8 cellular contexts compared by ENCODE assay signal in genomic region chr20:25042531-25043498, GRCh38. TPM values are rescaled to one million over a fixed set of nuclear protein-coding genes. Genes with fewer than 3 reads are reported as not detected.
DNase-seq lines count a peak whose midpoint lies in the region; ATAC-seq and TF ChIP-seq lines count a peak whose summit lies in the region.

No MANE protein-coding gene starts in this region.

- no peak for TF ChIP-seq POLR2A in gastroesophageal sphincter (IDR thresholded peaks at IDR 0.05)

- DNase-seq in CD14-positive monocyte (ENCODE audit: low spot score) (peak; percentile 76), activated B cell treated with CpG ODN at 0.5 μM for 24 hours (peak; percentile 57), HCEC 1CT (no peak), NCI-H1436 (lab: John Stamatoyannopoulos, UW) (no peak)
- DNase-seq in stimulated activated effector memory CD8-positive, alpha-beta T cell treated with anti-CD3 and anti-CD28 coated beads, Interleukin-12 subunit alpha, Interleukin-12 subunit beta, amount 100 ng/mL, for 72 hours (ENCODE audit: low spot score in 2 of 2) = peak; percentile 16 to 65

- H3K4me3 ChIP-seq in gastroesophageal sphincter = no peak overlapping the region

- ATAC-seq in GM19395 (IDR thresholded peaks at IDR 0.05; ENCODE audit: unreplicated experiment) = peak; percentile 96
- peak; percentile 91 for ATAC-seq in HG03342 (IDR thresholded peaks at IDR 0.05; ENCODE audit: unreplicated experiment)
- peak; percentile 92 for ATAC-seq in activated B cell treated with CpG ODN at 0.5 μM for 24 hours (ENCODE audit: low read depth)
- ATAC-seq in gastroesophageal sphincter = no peak
- peak; percentile 73 for ATAC-seq in stimulated activated effector memory CD8-positive, alpha-beta T cell treated with anti-CD3 and anti-CD28 coated beads, Interleukin-12 subunit alpha, Interleukin-12 subunit beta, amount 100 ng/mL, for 72 hours

- peak overlapping the region; percentile 76 to 91 (median 89) for H3K27ac Mint-ChIP-seq in CD14-positive monocyte
- H3K27ac Mint-ChIP-seq in activated B cell treated with CpG ODN at 0.5 μM for 24 hours = peak overlapping the region; percentile 90
- peak overlapping the region; percentile 98 for H3K27ac Mint-ChIP-seq in stimulated activated effector memory CD8-positive, alpha-beta T cell treated with anti-CD3 and anti-CD28 coated beads, Interleukin-12 subunit alpha, Interleukin-12 subunit beta, amount 100 ng/mL, for 72 hours

- no peak for TF ChIP-seq EP300 in gastroesophageal sphincter (IDR thresholded peaks at IDR 0.05)

- H3K4me1 Mint-ChIP-seq in CD14-positive monocyte = peaks cover 19% of the 10 kb centered on the region
- peaks cover 70% of the 10 kb centered on the region for H3K4me1 Mint-ChIP-seq in activated B cell treated with CpG ODN at 0.5 μM for 24 hours
- peaks cover 45% of the 10 kb centered on the region for H3K4me1 Mint-ChIP-seq in stimulated activated effector memory CD8-positive, alpha-beta T cell treated with anti-CD3 and anti-CD28 coated beads, Interleukin-12 subunit alpha, Interleukin-12 subunit beta, amount 100 ng/mL, for 72 hours

- POLR2A ChIA-PET in activated B cell treated with CpG ODN at 0.5 μM for 24 hours (lab: Charles Lee) = interaction anchor here (0.9 to 5.3 kb wide), 4 partner anchors 10 to 49 kb away, joined by 5 to 54 read pairs (median 6); partner anchors contain the start of gene ACSS1

- CTCF ChIA-PET in activated B cell treated with CpG ODN at 0.5 μM for 24 hours (lab: Charles Lee) = interaction anchor here (1.6 kb wide), 1 partner anchor 22 kb away, joined by 4 read pairs; no protein-coding TSS in a partner anchor

- no peak for TF ChIP-seq CTCF in CD14-positive monocyte (IDR thresholded peaks at IDR 0.05)
- TF ChIP-seq CTCF in activated B cell treated with CpG ODN at 0.5 μM for 24 hours (IDR thresholded peaks at IDR 0.05) = no peak
- no peak for TF ChIP-seq CTCF in gastroesophageal sphincter (IDR thresholded peaks at IDR 0.05)

- H3K27me3 ChIP-seq in gastroesophageal sphincter = no peaks in the 10 kb centered on the region

- H3K27ac ChIP-seq in gastroesophageal sphincter = peak overlapping the region in 3 of 4 donors; percentile 86 to 92 (median 88)

- H3K4me3 Mint-ChIP-seq in CD14-positive monocyte (peak overlapping the region; percentile 16 to 53), activated B cell treated with CpG ODN at 0.5 μM for 24 hours (peak overlapping the region; percentile 51)
- H3K4me3 Mint-ChIP-seq in stimulated activated effector memory CD8-positive, alpha-beta T cell treated with anti-CD3 and anti-CD28 coated beads, Interleukin-12 subunit alpha, Interleukin-12 subunit beta, amount 100 ng/mL, for 72 hours = peak overlapping the region; percentile 51

- H3K4me1 ChIP-seq in gastroesophageal sphincter = peaks cover 10 to 98% (median 73%) of the 10 kb centered on the region in 3 donors

- peaks cover 21 to 32% of the 10 kb centered on the region in 2 donors for H3K36me3 Mint-ChIP-seq in CD14-positive monocyte
- peaks cover 20% of the 10 kb centered on the region for H3K36me3 Mint-ChIP-seq in activated B cell treated with CpG ODN at 0.5 μM for 24 hours (ENCODE audit: low read depth)
- H3K36me3 Mint-ChIP-seq in stimulated activated effector memory CD8-positive, alpha-beta T cell treated with anti-CD3 and anti-CD28 coated beads, Interleukin-12 subunit alpha, Interleukin-12 subunit beta, amount 100 ng/mL, for 72 hours = no peaks in the 10 kb centered on the region

- WGBS in gastroesophageal sphincter (ENCODE audit: low coverage in 1 of 2), 2 donors = 83% methylated on average over 4 of the region's 14 CpGs; no CpG with 5 or more reads in 1 of the 2 donors

- peaks cover 0 to 30% of the 10 kb centered on the region in 2 donors for H3K36me3 ChIP-seq in gastroesophageal sphincter

- no peaks in the 10 kb centered on the region for H3K9me3 Mint-ChIP-seq in CD14-positive monocyte
- no peaks in the 10 kb centered on the region for H3K9me3 Mint-ChIP-seq in activated B cell treated with CpG ODN at 0.5 μM for 24 hours
- no peaks in the 10 kb centered on the region for H3K9me3 Mint-ChIP-seq in stimulated activated effector memory CD8-positive, alpha-beta T cell treated with anti-CD3 and anti-CD28 coated beads, Interleukin-12 subunit alpha, Interleukin-12 subunit beta, amount 100 ng/mL, for 72 hours

- no peaks in the 10 kb centered on the region for H3K9me3 ChIP-seq in gastroesophageal sphincter

- intact Hi-C loops in CD14-positive monocyte (cut with micrococcal nuclease) = no loop called here
- intact Hi-C loops in activated B cell treated with CpG ODN at 0.5 μM for 24 hours (cut with micrococcal nuclease) = loop anchor here (1.0 to 2.0 kb wide), 4 partner anchors 10 to 654 kb away; partner anchors contain the start of gene ZNF337

- no peaks in the 10 kb centered on the region for H3K27me3 Mint-ChIP-seq in CD14-positive monocyte (ENCODE audit: low read depth in 3 of 3)
- no peaks in the 10 kb centered on the region for H3K27me3 Mint-ChIP-seq in activated B cell treated with CpG ODN at 0.5 μM for 24 hours

RNA-seq across cellular contexts. Expression of gene ACSS1, which starts 15.1 kb away (rescaled TPM):
- 10 to 100 TPM; 27.6 to 32.0 TPM for polyA plus RNA-seq in CD14-positive monocyte
- total RNA-seq in activated B cell treated with CpG ODN at 0.5 μM for 24 hours (30.5 and 34.4 TPM in 2 replicates), gastroesophageal sphincter (100 to 1,000 TPM in 1 of 4 donors, 10 to 100 TPM in 3; 44.7 to 105 (median 61.6) TPM)

RNA-seq across cellular contexts. Expression of gene VSX1, which starts 39.1 kb away (rescaled TPM):
- polyA plus RNA-seq in CD14-positive monocyte = not detected
- total RNA-seq in activated B cell treated with CpG ODN at 0.5 μM for 24 hours (not detected in 2 replicates), gastroesophageal sphincter (not detected)

RNA-seq across cellular contexts. Expression of gene APMAP, which starts 50.3 kb away (rescaled TPM):
- 10 to 100 TPM; 73.2 to 74.0 TPM for polyA plus RNA-seq in CD14-positive monocyte
- 22.3 and 24.9 TPM in 2 replicates for total RNA-seq in activated B cell treated with CpG ODN at 0.5 μM for 24 hours
- 10 to 100 TPM; 24.3 to 46.8 (median 35.9) TPM for total RNA-seq in gastroesophageal sphincter

Comparison
In these comparisons a context has a peak if more than half of its experiments do, and no peak if none do; other contexts are left out.
1. DNase-seq: peak in CD14-positive monocyte (single experiment), activated B cell treated with CpG ODN at 0.5 μM for 24 hours (single experiment) and stimulated activated effector memory CD8-positive, alpha-beta T cell treated with anti-CD3 and anti-CD28 coated beads, Interleukin-12 subunit alpha, Interleukin-12 subunit beta, amount 100 ng/mL, for 72 hours (2 of 2); none in HCEC 1CT (single experiment) and NCI-H1436 (single experiment).
2. Peak in every context shown above with its lines, with median percentiles within 50 percentile points of each other: H3K27ac Mint-ChIP-seq and H3K4me3 Mint-ChIP-seq.